ENCODE assay signal across 1 cellular context in genomic region chr20:60255866-60256265, GRCh38.
TF ChIP-seq lines count a peak whose summit lies in the region.

No MANE protein-coding gene starts in this region.

TF ChIP-seq in HepG2, 621 proteins besides CTCF, POLR2A, EP300 and RAD21 (continued from another document):
- no peak for TF ChIP-seq CSRNP1 (CRISPR knock-in tag; IDR thresholded peaks at IDR 0.05)
- TF ChIP-seq ZMYM3 (CRISPR knock-in tag; IDR thresholded peaks at IDR 0.05): no peak
- TF ChIP-seq KMT2A (CRISPR knock-in tag; IDR thresholded peaks at IDR 0.05): no peak
- TF ChIP-seq SNRNP70 (IDR thresholded peaks at IDR 0.05; ENCODE audit: low read depth, low read length): no peak
- no peak for TF ChIP-seq SMARCE1 (IDR thresholded peaks at IDR 0.05; ENCODE audit: borderline replicate concordance)
